8 cellular contexts compared by ENCODE assay signal in the genomic region with DNA sequence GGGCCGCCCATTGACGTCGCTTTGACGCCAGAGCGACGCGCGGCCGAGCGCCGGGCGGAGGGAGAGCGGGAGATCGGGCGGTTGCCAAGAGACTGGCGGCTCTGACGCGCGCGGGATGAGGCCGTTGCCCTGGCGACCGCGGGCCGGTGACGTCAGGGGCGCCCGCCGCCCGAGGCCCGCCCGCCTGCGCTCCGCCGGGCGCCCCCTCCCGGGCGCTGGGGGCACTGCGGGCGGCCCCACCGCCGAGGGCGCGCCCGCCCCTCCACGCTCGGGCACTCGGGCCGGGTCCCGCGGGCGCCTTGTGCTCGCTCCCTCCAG. TPM values are rescaled to one million over a fixed set of nuclear protein-coding genes. Genes with fewer than 3 reads are reported as not detected.
DNase-seq lines count a peak whose midpoint lies in the region; ATAC-seq, FAIRE-seq and TF ChIP-seq lines count a peak whose summit lies in the region.
"Not testable (repeated sequence)": the region's sequence is repeated elsewhere in the genome, so short reads cannot be mapped to it uniquely, and the experiment has no call there.

No MANE protein-coding gene starts in this region.

- not testable (repeated sequence) for DNase-seq in GM12891 (ENCODE audit: insufficient read length, low spot score); WTC11 (ENCODE audit: low spot score); Right ventricle myocardium inferior (ENCODE audit: missing footprints); pancreas

- POLR2A ChIA-PET in WTC11 (lab: Charles Lee), result not testable (repeated sequence)

- not testable (repeated sequence) for H3K9me3 ChIP-seq in pancreas

- not testable (repeated sequence) for H3K27me3 ChIP-seq in pancreas

- not testable (repeated sequence) for H3K27me3 Mint-ChIP-seq in WTC11 (ENCODE audit: low read depth)

- H3K27ac ChIP-seq in pancreas, result not testable (repeated sequence)

- not testable (repeated sequence) for H3K4me1 Mint-ChIP-seq in WTC11

- peak; percentile 89 for ATAC-seq in GM19324 (IDR thresholded peaks at IDR 0.05; ENCODE audit: low FRiP score, unreplicated experiment)
- peak; percentile 76 for ATAC-seq in GM21576 (IDR thresholded peaks at IDR 0.05; ENCODE audit: unreplicated experiment)
- peak; percentile 86 for ATAC-seq in HG02885 (IDR thresholded peaks at IDR 0.05; ENCODE audit: poor library complexity, unreplicated experiment)
- ATAC-seq in HG03354 (IDR thresholded peaks at IDR 0.05; ENCODE audit: poor library complexity, severe bottlenecking, unreplicated experiment), result peak; percentile 78
- peak; percentile 90 for ATAC-seq in WTC11
- ATAC-seq in Right ventricle myocardium inferior, result peak; percentile 91
- ATAC-seq in pancreas, result peak; percentile 65 to 87 (median 76)

- intact Hi-C loops in Right ventricle myocardium inferior (cut with DNase I); pancreas (cut with DNase I): not testable (repeated sequence)

- not testable (repeated sequence) for H3K9me3 Mint-ChIP-seq in WTC11

- not testable (repeated sequence) for TF ChIP-seq POLR2A in GM12891 (IDR thresholded peaks at IDR 0.05; ENCODE audit: low read depth, low read length)

- H3K4me1 ChIP-seq in pancreas, result not testable (repeated sequence)

- not testable (repeated sequence) for H3K4me3 Mint-ChIP-seq in WTC11

- no CpG with 5 or more reads among the region's 53 CpGs for WGBS in pancreas, 2 donors

- H3K4me3 ChIP-seq in pancreas, result not testable (repeated sequence)

- H3K27ac Mint-ChIP-seq in WTC11, result not testable (repeated sequence)

- CTCF ChIA-PET in WTC11 (lab: Charles Lee), result not testable (repeated sequence)

- FAIRE-seq in GM12891 (lab: Jason Lieb, UNC), result peak; percentile 77
- not testable (repeated sequence) for FAIRE-seq in pancreas (lab: Jason Lieb, UNC)

- not testable (repeated sequence) for H3K36me3 Mint-ChIP-seq in WTC11

- H3K36me3 ChIP-seq in pancreas, result not testable (repeated sequence)

- not testable (repeated sequence) for TF ChIP-seq CTCF in WTC11 (IDR thresholded peaks at IDR 0.05); pancreas (IDR thresholded peaks at IDR 0.05)

RNA-seq across cellular contexts. Expression of a gene that starts 0.3 kb away (rescaled TPM):
- polyA plus RNA-seq in GM12891 (2012; ENCODE audit: low read depth, missing spikeins), result 1.5 TPM
- 3.7 to 3.9 TPM (median 3.8 TPM) in 3 replicates for total RNA-seq in WTC11 (2021)
- total RNA-seq in Right ventricle myocardium inferior, result 4.6 TPM
- total RNA-seq in pancreas, result 100 to 1,000 TPM in 1 of 6 donors, 10 to 100 TPM in 2, 1 to 10 TPM in 3; 3.3 to 187 (median 9.2) TPM
- 10 to 100 TPM in 1 of 2 donors, 1 to 10 TPM in 1; 9.7 to 48.6 TPM for polyA plus RNA-seq in pancreas
